In genomic region chr16:1908081-1908633, GRCh38 we compare ENCODE assay signal across 1 cellular context.
TF ChIP-seq lines count a peak whose summit lies in the region.

No MANE protein-coding gene starts in this region.

TF ChIP-seq in GM23338, 12 proteins besides CTCF, POLR2A, EP300 and RAD21 (continued from another document):
- TF ChIP-seq, protein P1, sequence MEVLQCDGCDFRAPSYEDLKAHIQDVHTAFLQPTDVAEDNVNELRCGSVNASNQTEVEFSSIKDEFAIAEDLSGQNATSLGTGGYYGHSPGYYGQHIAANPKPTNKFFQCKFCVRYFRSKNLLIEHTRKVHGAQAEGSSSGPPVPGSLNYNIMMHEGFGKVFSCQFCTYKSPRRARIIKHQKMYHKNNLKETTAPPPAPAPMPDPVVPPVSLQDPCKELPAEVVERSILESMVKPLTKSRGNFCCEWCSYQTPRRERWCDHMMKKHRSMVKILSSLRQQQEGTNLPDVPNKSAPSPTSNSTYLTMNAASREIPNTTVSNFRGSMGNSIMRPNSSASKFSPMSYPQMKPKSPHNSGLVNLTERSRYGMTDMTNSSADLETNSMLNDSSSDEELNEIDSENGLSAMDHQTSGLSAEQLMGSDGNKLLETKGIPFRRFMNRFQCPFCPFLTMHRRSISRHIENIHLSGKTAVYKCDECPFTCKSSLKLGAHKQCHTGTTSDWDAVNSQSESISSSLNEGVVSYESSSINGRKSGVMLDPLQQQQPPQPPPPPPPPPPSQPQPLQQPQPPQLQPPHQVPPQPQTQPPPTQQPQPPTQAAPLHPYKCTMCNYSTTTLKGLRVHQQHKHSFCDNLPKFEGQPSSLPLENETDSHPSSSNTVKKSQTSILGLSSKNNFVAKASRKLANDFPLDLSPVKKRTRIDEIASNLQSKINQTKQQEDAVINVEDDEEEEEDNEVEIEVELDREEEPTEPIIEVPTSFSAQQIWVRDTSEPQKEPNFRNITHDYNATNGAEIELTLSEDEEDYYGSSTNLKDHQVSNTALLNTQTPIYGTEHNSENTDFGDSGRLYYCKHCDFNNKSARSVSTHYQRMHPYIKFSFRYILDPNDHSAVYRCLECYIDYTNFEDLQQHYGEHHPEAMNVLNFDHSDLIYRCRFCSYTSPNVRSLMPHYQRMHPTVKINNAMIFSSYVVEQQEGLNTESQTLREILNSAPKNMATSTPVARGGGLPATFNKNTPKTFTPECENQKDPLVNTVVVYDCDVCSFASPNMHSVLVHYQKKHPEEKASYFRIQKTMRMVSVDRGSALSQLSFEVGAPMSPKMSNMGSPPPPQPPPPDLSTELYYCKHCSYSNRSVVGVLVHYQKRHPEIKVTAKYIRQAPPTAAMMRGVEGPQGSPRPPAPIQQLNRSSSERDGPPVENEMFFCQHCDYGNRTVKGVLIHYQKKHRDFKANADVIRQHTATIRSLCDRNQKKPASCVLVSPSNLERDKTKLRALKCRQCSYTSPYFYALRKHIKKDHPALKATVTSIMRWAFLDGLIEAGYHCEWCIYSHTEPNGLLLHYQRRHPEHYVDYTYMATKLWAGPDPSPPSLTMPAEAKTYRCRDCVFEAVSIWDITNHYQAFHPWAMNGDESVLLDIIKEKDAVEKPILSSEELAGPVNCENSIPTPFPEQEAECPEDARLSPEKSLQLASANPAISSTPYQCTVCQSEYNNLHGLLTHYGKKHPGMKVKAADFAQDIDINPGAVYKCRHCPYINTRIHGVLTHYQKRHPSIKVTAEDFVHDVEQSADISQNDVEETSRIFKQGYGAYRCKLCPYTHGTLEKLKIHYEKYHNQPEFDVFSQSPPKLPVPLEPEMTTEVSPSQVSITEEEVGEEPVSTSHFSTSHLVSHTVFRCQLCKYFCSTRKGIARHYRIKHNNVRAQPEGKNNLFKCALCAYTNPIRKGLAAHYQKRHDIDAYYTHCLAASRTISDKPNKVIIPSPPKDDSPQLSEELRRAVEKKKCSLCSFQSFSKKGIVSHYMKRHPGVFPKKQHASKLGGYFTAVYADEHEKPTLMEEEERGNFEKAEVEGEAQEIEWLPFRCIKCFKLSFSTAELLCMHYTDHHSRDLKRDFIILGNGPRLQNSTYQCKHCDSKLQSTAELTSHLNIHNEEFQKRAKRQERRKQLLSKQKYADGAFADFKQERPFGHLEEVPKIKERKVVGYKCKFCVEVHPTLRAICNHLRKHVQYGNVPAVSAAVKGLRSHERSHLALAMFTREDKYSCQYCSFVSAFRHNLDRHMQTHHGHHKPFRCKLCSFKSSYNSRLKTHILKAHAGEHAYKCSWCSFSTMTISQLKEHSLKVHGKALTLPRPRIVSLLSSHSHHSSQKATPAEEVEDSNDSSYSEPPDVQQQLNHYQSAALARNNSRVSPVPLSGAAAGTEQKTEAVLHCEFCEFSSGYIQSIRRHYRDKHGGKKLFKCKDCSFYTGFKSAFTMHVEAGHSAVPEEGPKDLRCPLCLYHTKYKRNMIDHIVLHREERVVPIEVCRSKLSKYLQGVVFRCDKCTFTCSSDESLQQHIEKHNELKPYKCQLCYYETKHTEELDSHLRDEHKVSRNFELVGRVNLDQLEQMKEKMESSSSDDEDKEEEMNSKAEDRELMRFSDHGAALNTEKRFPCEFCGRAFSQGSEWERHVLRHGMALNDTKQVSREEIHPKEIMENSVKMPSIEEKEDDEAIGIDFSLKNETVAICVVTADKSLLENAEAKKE (CRISPR knock-in tag; IDR thresholded peaks at IDR 0.05): no peak
